In genomic region chr2:220270506-220271070, GRCh38 we compare ENCODE assay signal across 1 cellular context.
TF ChIP-seq lines count a peak whose summit lies in the region.

No MANE protein-coding gene starts in this region.

TF ChIP-seq in HepG2, 621 proteins besides CTCF, POLR2A, EP300 and RAD21 (continued from another document):
- TF ChIP-seq SNAPC4 (CRISPR knock-in tag; IDR thresholded peaks at IDR 0.05): no peak
